ENCODE assay signal across 1 cellular context in the genomic region with DNA sequence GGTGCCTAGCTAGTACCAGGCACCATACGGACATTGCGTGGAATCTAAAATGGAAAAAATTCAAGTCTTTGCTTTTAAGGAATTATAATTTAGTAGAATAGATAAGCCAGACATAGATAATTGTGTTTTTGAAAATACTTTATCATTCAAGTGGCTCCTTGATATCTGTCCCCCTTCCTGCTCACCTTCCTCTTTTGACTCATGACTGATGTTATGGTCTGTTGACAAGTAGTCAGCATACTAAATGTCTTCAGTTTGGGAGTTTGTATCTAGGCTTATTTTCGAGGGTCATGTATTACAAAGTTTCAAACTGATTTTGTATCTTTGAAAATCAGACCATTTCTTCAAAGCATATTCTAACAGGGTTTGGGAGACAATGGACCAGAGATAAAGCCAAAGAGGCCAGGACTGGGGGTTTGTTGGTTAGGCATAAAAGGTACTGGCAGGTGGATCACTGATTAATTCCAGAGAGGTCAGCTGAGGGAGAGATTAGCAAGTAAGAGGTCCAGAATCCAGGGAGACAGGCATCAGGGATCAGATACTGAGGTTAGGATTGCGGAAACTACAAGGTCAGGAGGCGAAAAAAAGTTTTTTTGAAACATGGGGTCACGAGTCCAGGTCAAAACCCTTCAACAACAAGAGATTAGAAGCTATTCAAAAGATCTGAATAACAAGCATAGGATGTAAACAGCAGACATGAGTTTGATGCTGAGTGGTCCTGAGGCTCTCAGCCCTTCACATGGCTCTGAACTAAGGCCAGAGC.
TF ChIP-seq lines count a peak whose summit lies in the region.

No MANE protein-coding gene starts in this region.

TF ChIP-seq in HepG2, 621 proteins besides CTCF, POLR2A, EP300 and RAD21 (continued from another document and continues in another):
- TF ChIP-seq, protein P1, sequence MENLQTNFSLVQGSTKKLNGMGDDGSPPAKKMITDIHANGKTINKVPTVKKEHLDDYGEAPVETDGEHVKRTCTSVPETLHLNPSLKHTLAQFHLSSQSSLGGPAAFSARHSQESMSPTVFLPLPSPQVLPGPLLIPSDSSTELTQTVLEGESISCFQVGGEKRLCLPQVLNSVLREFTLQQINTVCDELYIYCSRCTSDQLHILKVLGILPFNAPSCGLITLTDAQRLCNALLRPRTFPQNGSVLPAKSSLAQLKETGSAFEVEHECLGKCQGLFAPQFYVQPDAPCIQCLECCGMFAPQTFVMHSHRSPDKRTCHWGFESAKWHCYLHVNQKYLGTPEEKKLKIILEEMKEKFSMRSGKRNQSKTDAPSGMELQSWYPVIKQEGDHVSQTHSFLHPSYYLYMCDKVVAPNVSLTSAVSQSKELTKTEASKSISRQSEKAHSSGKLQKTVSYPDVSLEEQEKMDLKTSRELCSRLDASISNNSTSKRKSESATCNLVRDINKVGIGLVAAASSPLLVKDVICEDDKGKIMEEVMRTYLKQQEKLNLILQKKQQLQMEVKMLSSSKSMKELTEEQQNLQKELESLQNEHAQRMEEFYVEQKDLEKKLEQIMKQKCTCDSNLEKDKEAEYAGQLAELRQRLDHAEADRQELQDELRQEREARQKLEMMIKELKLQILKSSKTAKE (CRISPR knock-in tag; IDR thresholded peaks at IDR 0.05; ENCODE audit: borderline replicate concordance), result peak; percentile 82; the same call in 1 of the 2 replicates
- TF ChIP-seq EHMT2 (IDR thresholded peaks at IDR 0.05; ENCODE audit: borderline replicate concordance, low read depth, low read length) (no peak), TAF1 (CRISPR knock-in tag; IDR thresholded peaks at IDR 0.05) (peak; percentile 23; the same call in 1 of the 2 replicates), ZNF558 (CRISPR knock-in tag; IDR thresholded peaks at IDR 0.05; ENCODE audit: borderline replicate concordance) (no peak), ZFP90 (CRISPR knock-in tag; IDR thresholded peaks at IDR 0.05; ENCODE audit: borderline replicate concordance) (no peak), SMARCE1 (IDR thresholded peaks at IDR 0.05; ENCODE audit: borderline replicate concordance) (no peak), TARDBP (CRISPR knock-in tag; IDR thresholded peaks at IDR 0.05) (peak; percentile 71; the same call in 1 of the 2 replicates), LCORL (IDR thresholded peaks at IDR 0.05) (peak; percentile 60; the same call in 1 of the 2 replicates), LCORL (CRISPR knock-in tag; IDR thresholded peaks at IDR 0.05) (peak; percentile 75), PAWR (CRISPR knock-in tag; IDR thresholded peaks at IDR 0.05; ENCODE audit: borderline replicate concordance) (no peak), RBAK (CRISPR knock-in tag; IDR thresholded peaks at IDR 0.05) (no peak), ZFYVE20 (CRISPR knock-in tag; IDR thresholded peaks at IDR 0.05; ENCODE audit: borderline replicate concordance, low read depth) (no peak), ETV5 (CRISPR knock-in tag; IDR thresholded peaks at IDR 0.05; ENCODE audit: borderline replicate concordance) (peak; percentile 90), SNAI1 (CRISPR knock-in tag; IDR thresholded peaks at IDR 0.05; ENCODE audit: borderline replicate concordance) (0 out of 2 replicates have a peak, but pooled peaks have one; percentile 74), KLF9 (CRISPR knock-in tag; IDR thresholded peaks at IDR 0.05; ENCODE audit: low read depth) (0 out of 2 replicates have a peak, but pooled peaks have one; percentile 24), KLF6 (CRISPR knock-in tag; IDR thresholded peaks at IDR 0.05) (0 out of 2 replicates have a peak, but pooled peaks have one; percentile 48), ZNF780A (CRISPR knock-in tag; IDR thresholded peaks at IDR 0.05) (no peak), ZNF562 (CRISPR knock-in tag; IDR thresholded peaks at IDR 0.05; ENCODE audit: borderline replicate concordance) (no peak), ZNF781 (CRISPR knock-in tag; IDR thresholded peaks at IDR 0.05; ENCODE audit: borderline replicate concordance, not compliant biosample characterization) (no peak), DNMT1 (CRISPR knock-in tag; IDR thresholded peaks at IDR 0.05) (no peak), CCDC6 (CRISPR knock-in tag; IDR thresholded peaks at IDR 0.05) (peak; percentile 69; the same call in 1 of the 2 replicates), ZNF614 (CRISPR knock-in tag; IDR thresholded peaks at IDR 0.05; ENCODE audit: borderline replicate concordance) (peak; percentile 63; the same call in 1 of the 2 replicates), HMG20A (CRISPR knock-in tag; IDR thresholded peaks at IDR 0.05; ENCODE audit: borderline replicate concordance) (peak; percentile 93), ARNT2 (CRISPR knock-in tag; IDR thresholded peaks at IDR 0.05; ENCODE audit: low read depth) (no peak; the same call in 1 of the 2 replicates), ZKSCAN5 (CRISPR knock-in tag; IDR thresholded peaks at IDR 0.05) (no peak), ZFY (CRISPR knock-in tag; IDR thresholded peaks at IDR 0.05) (peak; percentile 24; the same call in 1 of the 2 replicates)
- TF ChIP-seq, protein P2, sequence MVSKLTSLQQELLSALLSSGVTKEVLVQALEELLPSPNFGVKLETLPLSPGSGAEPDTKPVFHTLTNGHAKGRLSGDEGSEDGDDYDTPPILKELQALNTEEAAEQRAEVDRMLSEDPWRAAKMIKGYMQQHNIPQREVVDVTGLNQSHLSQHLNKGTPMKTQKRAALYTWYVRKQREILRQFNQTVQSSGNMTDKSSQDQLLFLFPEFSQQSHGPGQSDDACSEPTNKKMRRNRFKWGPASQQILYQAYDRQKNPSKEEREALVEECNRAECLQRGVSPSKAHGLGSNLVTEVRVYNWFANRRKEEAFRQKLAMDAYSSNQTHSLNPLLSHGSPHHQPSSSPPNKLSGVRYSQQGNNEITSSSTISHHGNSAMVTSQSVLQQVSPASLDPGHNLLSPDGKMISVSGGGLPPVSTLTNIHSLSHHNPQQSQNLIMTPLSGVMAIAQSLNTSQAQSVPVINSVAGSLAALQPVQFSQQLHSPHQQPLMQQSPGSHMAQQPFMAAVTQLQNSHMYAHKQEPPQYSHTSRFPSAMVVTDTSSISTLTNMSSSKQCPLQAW (CRISPR knock-in tag; IDR thresholded peaks at IDR 0.05), result peak; percentile 62
- TF ChIP-seq, protein P3, sequence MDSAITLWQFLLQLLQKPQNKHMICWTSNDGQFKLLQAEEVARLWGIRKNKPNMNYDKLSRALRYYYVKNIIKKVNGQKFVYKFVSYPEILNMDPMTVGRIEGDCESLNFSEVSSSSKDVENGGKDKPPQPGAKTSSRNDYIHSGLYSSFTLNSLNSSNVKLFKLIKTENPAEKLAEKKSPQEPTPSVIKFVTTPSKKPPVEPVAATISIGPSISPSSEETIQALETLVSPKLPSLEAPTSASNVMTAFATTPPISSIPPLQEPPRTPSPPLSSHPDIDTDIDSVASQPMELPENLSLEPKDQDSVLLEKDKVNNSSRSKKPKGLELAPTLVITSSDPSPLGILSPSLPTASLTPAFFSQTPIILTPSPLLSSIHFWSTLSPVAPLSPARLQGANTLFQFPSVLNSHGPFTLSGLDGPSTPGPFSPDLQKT (CRISPR knock-in tag; IDR thresholded peaks at IDR 0.05; ENCODE audit: borderline replicate concordance), result no peak
- TF ChIP-seq, protein P4, sequence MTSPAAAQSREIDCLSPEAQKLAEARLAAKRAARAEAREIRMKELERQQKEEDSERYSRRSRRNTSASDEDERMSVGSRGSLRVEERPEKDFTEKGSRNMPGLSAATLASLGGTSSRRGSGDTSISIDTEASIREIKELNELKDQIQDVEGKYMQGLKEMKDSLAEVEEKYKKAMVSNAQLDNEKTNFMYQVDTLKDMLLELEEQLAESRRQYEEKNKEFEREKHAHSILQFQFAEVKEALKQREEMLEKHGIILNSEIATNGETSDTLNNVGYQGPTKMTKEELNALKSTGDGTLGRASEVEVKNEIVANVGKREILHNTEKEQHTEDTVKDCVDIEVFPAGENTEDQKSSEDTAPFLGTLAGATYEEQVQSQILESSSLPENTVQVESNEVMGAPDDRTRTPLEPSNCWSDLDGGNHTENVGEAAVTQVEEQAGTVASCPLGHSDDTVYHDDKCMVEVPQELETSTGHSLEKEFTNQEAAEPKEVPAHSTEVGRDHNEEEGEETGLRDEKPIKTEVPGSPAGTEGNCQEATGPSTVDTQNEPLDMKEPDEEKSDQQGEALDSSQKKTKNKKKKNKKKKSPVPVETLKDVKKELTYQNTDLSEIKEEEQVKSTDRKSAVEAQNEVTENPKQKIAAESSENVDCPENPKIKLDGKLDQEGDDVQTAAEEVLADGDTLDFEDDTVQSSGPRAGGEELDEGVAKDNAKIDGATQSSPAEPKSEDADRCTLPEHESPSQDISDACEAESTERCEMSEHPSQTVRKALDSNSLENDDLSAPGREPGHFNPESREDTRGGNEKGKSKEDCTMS (CRISPR knock-in tag; conservative IDR thresholded peaks at IDR 0.05), result no peak
- TF ChIP-seq, protein P5, sequence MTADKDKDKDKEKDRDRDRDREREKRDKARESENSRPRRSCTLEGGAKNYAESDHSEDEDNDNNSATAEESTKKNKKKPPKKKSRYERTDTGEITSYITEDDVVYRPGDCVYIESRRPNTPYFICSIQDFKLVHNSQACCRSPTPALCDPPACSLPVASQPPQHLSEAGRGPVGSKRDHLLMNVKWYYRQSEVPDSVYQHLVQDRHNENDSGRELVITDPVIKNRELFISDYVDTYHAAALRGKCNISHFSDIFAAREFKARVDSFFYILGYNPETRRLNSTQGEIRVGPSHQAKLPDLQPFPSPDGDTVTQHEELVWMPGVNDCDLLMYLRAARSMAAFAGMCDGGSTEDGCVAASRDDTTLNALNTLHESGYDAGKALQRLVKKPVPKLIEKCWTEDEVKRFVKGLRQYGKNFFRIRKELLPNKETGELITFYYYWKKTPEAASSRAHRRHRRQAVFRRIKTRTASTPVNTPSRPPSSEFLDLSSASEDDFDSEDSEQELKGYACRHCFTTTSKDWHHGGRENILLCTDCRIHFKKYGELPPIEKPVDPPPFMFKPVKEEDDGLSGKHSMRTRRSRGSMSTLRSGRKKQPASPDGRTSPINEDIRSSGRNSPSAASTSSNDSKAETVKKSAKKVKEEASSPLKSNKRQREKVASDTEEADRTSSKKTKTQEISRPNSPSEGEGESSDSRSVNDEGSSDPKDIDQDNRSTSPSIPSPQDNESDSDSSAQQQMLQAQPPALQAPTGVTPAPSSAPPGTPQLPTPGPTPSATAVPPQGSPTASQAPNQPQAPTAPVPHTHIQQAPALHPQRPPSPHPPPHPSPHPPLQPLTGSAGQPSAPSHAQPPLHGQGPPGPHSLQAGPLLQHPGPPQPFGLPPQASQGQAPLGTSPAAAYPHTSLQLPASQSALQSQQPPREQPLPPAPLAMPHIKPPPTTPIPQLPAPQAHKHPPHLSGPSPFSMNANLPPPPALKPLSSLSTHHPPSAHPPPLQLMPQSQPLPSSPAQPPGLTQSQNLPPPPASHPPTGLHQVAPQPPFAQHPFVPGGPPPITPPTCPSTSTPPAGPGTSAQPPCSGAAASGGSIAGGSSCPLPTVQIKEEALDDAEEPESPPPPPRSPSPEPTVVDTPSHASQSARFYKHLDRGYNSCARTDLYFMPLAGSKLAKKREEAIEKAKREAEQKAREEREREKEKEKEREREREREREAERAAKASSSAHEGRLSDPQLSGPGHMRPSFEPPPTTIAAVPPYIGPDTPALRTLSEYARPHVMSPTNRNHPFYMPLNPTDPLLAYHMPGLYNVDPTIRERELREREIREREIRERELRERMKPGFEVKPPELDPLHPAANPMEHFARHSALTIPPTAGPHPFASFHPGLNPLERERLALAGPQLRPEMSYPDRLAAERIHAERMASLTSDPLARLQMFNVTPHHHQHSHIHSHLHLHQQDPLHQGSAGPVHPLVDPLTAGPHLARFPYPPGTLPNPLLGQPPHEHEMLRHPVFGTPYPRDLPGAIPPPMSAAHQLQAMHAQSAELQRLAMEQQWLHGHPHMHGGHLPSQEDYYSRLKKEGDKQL (CRISPR knock-in tag; IDR thresholded peaks at IDR 0.05; ENCODE audit: low read depth), result peak; percentile 92
- TF ChIP-seq, protein P6, sequence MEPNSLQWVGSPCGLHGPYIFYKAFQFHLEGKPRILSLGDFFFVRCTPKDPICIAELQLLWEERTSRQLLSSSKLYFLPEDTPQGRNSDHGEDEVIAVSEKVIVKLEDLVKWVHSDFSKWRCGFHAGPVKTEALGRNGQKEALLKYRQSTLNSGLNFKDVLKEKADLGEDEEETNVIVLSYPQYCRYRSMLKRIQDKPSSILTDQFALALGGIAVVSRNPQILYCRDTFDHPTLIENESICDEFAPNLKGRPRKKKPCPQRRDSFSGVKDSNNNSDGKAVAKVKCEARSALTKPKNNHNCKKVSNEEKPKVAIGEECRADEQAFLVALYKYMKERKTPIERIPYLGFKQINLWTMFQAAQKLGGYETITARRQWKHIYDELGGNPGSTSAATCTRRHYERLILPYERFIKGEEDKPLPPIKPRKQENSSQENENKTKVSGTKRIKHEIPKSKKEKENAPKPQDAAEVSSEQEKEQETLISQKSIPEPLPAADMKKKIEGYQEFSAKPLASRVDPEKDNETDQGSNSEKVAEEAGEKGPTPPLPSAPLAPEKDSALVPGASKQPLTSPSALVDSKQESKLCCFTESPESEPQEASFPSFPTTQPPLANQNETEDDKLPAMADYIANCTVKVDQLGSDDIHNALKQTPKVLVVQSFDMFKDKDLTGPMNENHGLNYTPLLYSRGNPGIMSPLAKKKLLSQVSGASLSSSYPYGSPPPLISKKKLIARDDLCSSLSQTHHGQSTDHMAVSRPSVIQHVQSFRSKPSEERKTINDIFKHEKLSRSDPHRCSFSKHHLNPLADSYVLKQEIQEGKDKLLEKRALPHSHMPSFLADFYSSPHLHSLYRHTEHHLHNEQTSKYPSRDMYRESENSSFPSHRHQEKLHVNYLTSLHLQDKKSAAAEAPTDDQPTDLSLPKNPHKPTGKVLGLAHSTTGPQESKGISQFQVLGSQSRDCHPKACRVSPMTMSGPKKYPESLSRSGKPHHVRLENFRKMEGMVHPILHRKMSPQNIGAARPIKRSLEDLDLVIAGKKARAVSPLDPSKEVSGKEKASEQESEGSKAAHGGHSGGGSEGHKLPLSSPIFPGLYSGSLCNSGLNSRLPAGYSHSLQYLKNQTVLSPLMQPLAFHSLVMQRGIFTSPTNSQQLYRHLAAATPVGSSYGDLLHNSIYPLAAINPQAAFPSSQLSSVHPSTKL (CRISPR knock-in tag; IDR thresholded peaks at IDR 0.05), result peak; percentile 98
- TF ChIP-seq, protein P7, sequence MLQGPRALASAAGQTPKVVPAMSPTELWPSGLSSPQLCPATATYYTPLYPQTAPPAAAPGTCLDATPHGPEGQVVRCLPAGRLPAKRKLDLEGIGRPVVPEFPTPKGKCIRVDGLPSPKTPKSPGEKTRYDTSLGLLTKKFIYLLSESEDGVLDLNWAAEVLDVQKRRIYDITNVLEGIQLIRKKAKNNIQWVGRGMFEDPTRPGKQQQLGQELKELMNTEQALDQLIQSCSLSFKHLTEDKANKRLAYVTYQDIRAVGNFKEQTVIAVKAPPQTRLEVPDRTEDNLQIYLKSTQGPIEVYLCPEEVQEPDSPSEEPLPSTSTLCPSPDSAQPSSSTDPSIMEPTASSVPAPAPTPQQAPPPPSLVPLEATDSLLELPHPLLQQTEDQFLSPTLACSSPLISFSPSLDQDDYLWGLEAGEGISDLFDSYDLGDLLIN (CRISPR knock-in tag; IDR thresholded peaks at IDR 0.05; ENCODE audit: borderline replicate concordance), result no peak
- TF ChIP-seq, protein P8, sequence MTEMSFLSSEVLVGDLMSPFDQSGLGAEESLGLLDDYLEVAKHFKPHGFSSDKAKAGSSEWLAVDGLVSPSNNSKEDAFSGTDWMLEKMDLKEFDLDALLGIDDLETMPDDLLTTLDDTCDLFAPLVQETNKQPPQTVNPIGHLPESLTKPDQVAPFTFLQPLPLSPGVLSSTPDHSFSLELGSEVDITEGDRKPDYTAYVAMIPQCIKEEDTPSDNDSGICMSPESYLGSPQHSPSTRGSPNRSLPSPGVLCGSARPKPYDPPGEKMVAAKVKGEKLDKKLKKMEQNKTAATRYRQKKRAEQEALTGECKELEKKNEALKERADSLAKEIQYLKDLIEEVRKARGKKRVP (CRISPR knock-in tag; IDR thresholded peaks at IDR 0.05), result peak in 1 of 2 experiments; percentile 38; a peak in 2 of 4 replicates
